ENCODE assay signal across 16 cellular contexts in the genomic region with DNA sequence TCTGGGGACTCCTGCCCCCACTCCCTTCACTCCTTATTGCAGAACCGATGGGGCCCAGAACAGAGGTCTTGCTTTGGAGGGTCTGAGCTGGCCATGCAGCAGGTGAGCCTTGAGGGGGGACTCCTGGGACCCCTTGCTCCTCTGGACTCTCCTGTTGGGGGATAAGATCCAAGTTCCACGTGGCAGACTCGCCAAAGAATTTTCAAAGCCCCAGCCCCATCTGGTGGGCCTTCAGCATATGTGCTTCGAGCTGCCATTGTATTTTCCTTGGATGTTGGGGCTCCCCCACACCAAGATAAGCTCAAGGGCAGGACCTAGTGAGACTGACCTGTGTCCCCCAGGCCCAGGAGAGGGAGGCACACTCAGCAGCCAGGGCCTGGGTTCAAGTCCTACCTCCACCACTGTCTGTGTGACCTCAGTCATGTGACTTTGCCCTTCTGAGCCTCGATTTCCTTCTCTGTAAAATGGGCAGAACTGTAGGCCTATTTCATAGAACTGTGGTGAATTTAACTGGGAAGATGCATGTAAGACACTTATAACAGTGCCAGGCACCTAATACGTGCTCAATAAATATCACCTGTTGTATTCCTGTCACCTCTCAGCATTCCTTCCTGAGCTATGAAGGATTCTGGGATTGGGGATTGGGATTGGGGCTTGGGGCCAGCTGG.
DNase-seq lines count a peak whose midpoint lies in the region; ATAC-seq, FAIRE-seq and TF ChIP-seq lines count a peak whose summit lies in the region.
"Had no signal": no experiment of that assay in that cellular context is flagged by ENCODE, and none has a peak within 500 bp of the region (broad histone marks: within the 10 kb centered on the region; RNA-seq: fewer than 3 reads in every experiment).

No MANE protein-coding gene starts in this region.

- peaks cover 0 to 13% (median 0%) of the 10 kb centered on the region in 11 experiments; a peak in 2 of 22 replicates for H4K20me1 ChIP-seq in BLaER1 treated with 17β-estradiol and CSF1 and Interleukin-3, amounts not matched to agents 10 nM and 100 nM
- H4K20me1 ChIP-seq in KMS-11 (ENCODE audit: insufficient read depth) = no peaks in the 10 kb centered on the region
- H4K20me1 ChIP-seq in H1 (replicated peaks in 1 of 2; ENCODE audit: control insufficient read depth in 1 of 2, insufficient read depth in 2 of 2, low read length in 2 of 2) = no peaks in the 10 kb centered on the region

- no peak overlapping the region for H4K5ac ChIP-seq in H1 (ENCODE audit: insufficient read length, low read depth, low read length)

- peak overlapping the region in 1 of 11 experiments; percentile 70; a peak in 2 of 22 replicates for H3K9ac ChIP-seq in BLaER1 treated with 17β-estradiol and CSF1 and Interleukin-3, amounts not matched to agents 10 nM and 100 nM
- H3K9ac ChIP-seq in KMS-11 (no peak overlapping the region), H1 (replicated peaks in 1 of 4; ENCODE audit: extremely low read depth in 1 of 4, low read depth in 3 of 4, low read length in 3 of 4) (no peak overlapping the region)

- H3K23me2 ChIP-seq in H1 (ENCODE audit: low read depth, low read length) = no peaks in the 10 kb centered on the region

- peak; percentile 42 to 65 for TF ChIP-seq RAD21 in H1 (IDR thresholded peaks at IDR 0.05 in 1 of 2, conservative IDR thresholded peaks at IDR 0.05 in 1 of 2; ENCODE audit: low read depth in 2 of 2, low read length in 2 of 2)

- no peaks in the 10 kb centered on the region for H3K4me1 Mint-ChIP-seq in stimulated activated effector memory CD8-positive, alpha-beta T cell treated with anti-CD3 and anti-CD28 coated beads, Interleukin-12 subunit alpha, Interleukin-12 subunit beta, amount 100 ng/mL, for 72 hours
- H3K4me1 Mint-ChIP-seq: CD4-positive, alpha-beta memory T cell had no signal

- DNase-seq in H1 (ENCODE audit: low read depth in 1 of 2, low spot score in 2 of 2) (no peak), NK-92 (lab: John Stamatoyannopoulos, UW; ENCODE audit: unreplicated experiment) (no peak), AG08395 (ENCODE audit: low spot score) (no peak)
- no peak for DNase-seq in stimulated activated effector memory CD8-positive, alpha-beta T cell treated with anti-CD3 and anti-CD28 coated beads, Interleukin-12 subunit alpha, Interleukin-12 subunit beta, amount 100 ng/mL, for 72 hours (ENCODE audit: low spot score in 2 of 2)
- DNase-seq: ACHN; CD4-positive, alpha-beta memory T cell; NCI-H1930; NCI-H2171 treated with DMSO at 0.1 percent for 48 hours; NCI-H446 treated with DMSO at 0.1 percent for 48 hours; PC-9 had no signal

- CTCF ChIA-PET in H1 (lab: Charles Lee; ENCODE audit: partially characterized antibody) = interaction anchor here (0.8 to 5.5 kb wide), 25 partner anchors 9 to 216 kb away, joined by 3 to 23 read pairs (median 4); partner anchors contain the start of gene VEGFA

- H3K14ac ChIP-seq in H1 (ENCODE audit: insufficient read length) = no peak overlapping the region

- no peak overlapping the region for H2BK120ac ChIP-seq in H1 (replicated peaks; ENCODE audit: low read depth, low read length)

- H2AFZ ChIP-seq in KMS-11 (ENCODE audit: low read depth) (no peak overlapping the region), H1 (ENCODE audit: low read length) (no peak overlapping the region)
- H2AFZ ChIP-seq: PC-9 had no signal

- no peak overlapping the region for H2BK5ac ChIP-seq in H1 (ENCODE audit: low read depth, low read length)

- TF ChIP-seq CTCF in KMS-11 (conservative IDR thresholded peaks at IDR 0.05; ENCODE audit: low read depth, low read length) (no peak), H1 (IDR thresholded peaks at IDR 0.05; ENCODE audit: control extremely low read depth in 1 of 3, insufficient read depth in 1 of 3, low read depth in 1 of 3, low read length in 3 of 3) (peak in 2 of 3 experiments; percentile 20 to 39; a peak in 3 of 4 replicates)

- H3K36me3 Mint-ChIP-seq in stimulated activated effector memory CD8-positive, alpha-beta T cell treated with anti-CD3 and anti-CD28 coated beads, Interleukin-12 subunit alpha, Interleukin-12 subunit beta, amount 100 ng/mL, for 72 hours = no peaks in the 10 kb centered on the region
- H3K36me3 Mint-ChIP-seq: CD4-positive, alpha-beta memory T cell; IgD-negative memory B cell had no signal

- H2BK15ac ChIP-seq in H1 (ENCODE audit: low read length) = no peak overlapping the region

- no peak overlapping the region for H3K4ac ChIP-seq in H1 (replicated peaks; ENCODE audit: insufficient read length, low read depth, low read length)

- no peaks in the 10 kb centered on the region for H3K9me3 Mint-ChIP-seq in stimulated activated effector memory CD8-positive, alpha-beta T cell treated with anti-CD3 and anti-CD28 coated beads, Interleukin-12 subunit alpha, Interleukin-12 subunit beta, amount 100 ng/mL, for 72 hours

- no peak overlapping the region for H3K23ac ChIP-seq in H1 (ENCODE audit: insufficient read length)

- no peak overlapping the region for H2BK12ac ChIP-seq in H1 (ENCODE audit: low read depth, low read length)

- H3K4me3 Mint-ChIP-seq in stimulated activated effector memory CD8-positive, alpha-beta T cell treated with anti-CD3 and anti-CD28 coated beads, Interleukin-12 subunit alpha, Interleukin-12 subunit beta, amount 100 ng/mL, for 72 hours = no peak overlapping the region
- H3K4me3 Mint-ChIP-seq: CD4-positive, alpha-beta memory T cell; IgD-negative memory B cell had no signal

- POLR2A ChIA-PET in H1 (lab: Charles Lee; ENCODE audit: partially characterized antibody) = interaction anchor here (0.6 to 1.5 kb wide), 3 partner anchors 16 to 170 kb away, joined by 3 read pairs; no protein-coding TSS in a partner anchor

- no peak for TF ChIP-seq EP300 in H1 (IDR thresholded peaks at IDR 0.05; ENCODE audit: borderline replicate concordance in 1 of 2, low read depth in 2 of 2, low read length in 2 of 2)

- peak overlapping the region; percentile 61 to 90 (median 79); a peak in 18 of 22 replicates for H3K4me2 ChIP-seq in BLaER1 treated with 17β-estradiol and CSF1 and Interleukin-3, amounts not matched to agents 10 nM and 100 nM
- peak overlapping the region; percentile 34; the same call in 1 of the 2 replicates for H3K4me2 ChIP-seq in KMS-11
- H3K4me2 ChIP-seq in H1 (ENCODE audit: insufficient read depth in 1 of 2, low read depth in 2 of 2, low read length in 2 of 2) = no peak overlapping the region
- H3K4me2 ChIP-seq: PC-9 had no signal

- peak overlapping the region; percentile 32 for H3K27ac Mint-ChIP-seq in stimulated activated effector memory CD8-positive, alpha-beta T cell treated with anti-CD3 and anti-CD28 coated beads, Interleukin-12 subunit alpha, Interleukin-12 subunit beta, amount 100 ng/mL, for 72 hours
- H3K27ac Mint-ChIP-seq: CD4-positive, alpha-beta memory T cell had no signal

- FAIRE-seq in H1 (lab: Jason Lieb, UNC) = no peak
- FAIRE-seq: GM12892, H54 had no signal

- H2BK20ac ChIP-seq in H1 (ENCODE audit: low read length) = no peak overlapping the region

- no peaks in the 10 kb centered on the region for H3K79me1 ChIP-seq in H1 (ENCODE audit: low read depth, low read length)

- TF ChIP-seq POLR2A in H1 (IDR thresholded peaks at IDR 0.05; ENCODE audit: control extremely low read depth in 1 of 2, low read depth in 2 of 2, low read length in 2 of 2) = no peak

- H3K4me3 ChIP-seq in BLaER1 treated with 17β-estradiol and CSF1 and Interleukin-3, amounts not matched to agents 10 nM and 100 nM = no peak overlapping the region
- H3K4me3 ChIP-seq in KMS-11 (IDR thresholded peaks at IDR 0.05; ENCODE audit: insufficient read depth, low read depth, low read length) (no peak overlapping the region), H1 (ENCODE audit: extremely low read depth in 1 of 4, insufficient read depth in 2 of 4, low read depth in 3 of 4, low read length in 4 of 4) (no peak overlapping the region)
- H3K4me3 ChIP-seq: PC-9 had no signal

- WGBS in H1 (ENCODE audit: extremely low coverage in 1 of 2, insufficient coverage in 1 of 2, insufficient read length in 1 of 2, insufficient replicate concordance in 2 of 2, low coverage in 1 of 2, low lambda C conversion rate in 2 of 2, missing lambda C conversion rate in 1 of 2), 2 experiments = 94% methylated on average over 5 of the region's 6 CpGs; no CpG with 5 or more reads in 1 of the 2 experiments

- H3K27me3 ChIP-seq in BLaER1 treated with 17β-estradiol and CSF1 and Interleukin-3, amounts not matched to agents 10 nM and 100 nM = no peaks in the 10 kb centered on the region
- H3K27me3 ChIP-seq in KMS-11 (ENCODE audit: insufficient read depth, low read depth) = no peaks in the 10 kb centered on the region
- peaks cover 0 to 3% (median under 1%) of the 10 kb centered on the region in 4 experiments; a peak in 2 of 7 replicates for H3K27me3 ChIP-seq in H1 (replicated peaks in 1 of 4; ENCODE audit: control insufficient read depth in 3 of 4, extremely low read depth in 1 of 4, insufficient read depth in 3 of 4, low read length in 3 of 4)

- no peak overlapping the region for H4K8ac ChIP-seq in H1 (ENCODE audit: extremely low read depth, insufficient read depth, low read length)

- H3K56ac ChIP-seq in H1 (replicated peaks; ENCODE audit: insufficient read length, low read depth, low read length) = no peak overlapping the region

- peak overlapping the region in 5 of 11 experiments; percentile 58 to 79 (median 74); a peak in 5 of 22 replicates for H3K27ac ChIP-seq in BLaER1 treated with 17β-estradiol and CSF1 and Interleukin-3, amounts not matched to agents 10 nM and 100 nM
- H3K27ac ChIP-seq in KMS-11 (no peak overlapping the region), H1 (ENCODE audit: low read depth, low read length) (no peak overlapping the region)
- H3K27ac ChIP-seq: PC-9 had no signal

- no peak overlapping the region for H4K91ac ChIP-seq in H1 (replicated peaks; ENCODE audit: insufficient read length, low read length)

- H3K18ac ChIP-seq in H1 (ENCODE audit: extremely low read depth, low read length) = no peak overlapping the region

- no peak for ATAC-seq in stimulated activated effector memory CD8-positive, alpha-beta T cell treated with anti-CD3 and anti-CD28 coated beads, Interleukin-12 subunit alpha, Interleukin-12 subunit beta, amount 100 ng/mL, for 72 hours
- ATAC-seq in HG03469 (IDR thresholded peaks at IDR 0.05; ENCODE audit: unreplicated experiment) = no peak

- H3K9me3 ChIP-seq in BLaER1 treated with 17β-estradiol and CSF1 and Interleukin-3, amounts not matched to agents 10 nM and 100 nM (replicated peaks in 1 of 11) = no peaks in the 10 kb centered on the region
- no peaks in the 10 kb centered on the region for H3K9me3 ChIP-seq in H1 (ENCODE audit: insufficient read depth in 2 of 2, low read depth in 1 of 2, low read length in 1 of 2)

- H3K36me3 ChIP-seq in BLaER1 treated with 17β-estradiol and CSF1 and Interleukin-3, amounts not matched to agents 10 nM and 100 nM = no peaks in the 10 kb centered on the region
- H3K36me3 ChIP-seq in KMS-11 (ENCODE audit: insufficient read depth) = no peaks in the 10 kb centered on the region
- no peaks in the 10 kb centered on the region for H3K36me3 ChIP-seq in H1 (ENCODE audit: control insufficient read depth in 2 of 4, insufficient read depth in 4 of 4, low read length in 3 of 4)

- peaks cover 44 to 59% (median 54%) of the 10 kb centered on the region in 10 experiments for H3K4me1 ChIP-seq in BLaER1 treated with 17β-estradiol and CSF1 and Interleukin-3, amounts not matched to agents 10 nM and 100 nM
- H3K4me1 ChIP-seq in KMS-11 (ENCODE audit: low read depth, poor library complexity, severe bottlenecking) (peaks cover 17% of the 10 kb centered on the region), H1 (replicated peaks in 1 of 4; ENCODE audit: control insufficient read depth in 3 of 4, insufficient read depth in 4 of 4, low read length in 3 of 4) (peaks cover 0 to 5% (median under 1%) of the 10 kb centered on the region in 4 experiments; a peak in 3 of 7 replicates)

- H2AK5ac ChIP-seq in H1 (ENCODE audit: low read depth, low read length) = no peak overlapping the region

- H3K79me2 ChIP-seq in KMS-11 (ENCODE audit: insufficient read depth, low read depth) (no peaks in the 10 kb centered on the region), H1 (ENCODE audit: control insufficient read depth in 1 of 2, insufficient read depth in 2 of 2, low read length in 2 of 2) (no peaks in the 10 kb centered on the region)

Comparison
In these comparisons a context has a peak if more than half of its experiments do, and no peak if none do; other contexts are left out.
1. H3K4me2 ChIP-seq: peak in BLaER1 treated with 17β-estradiol and CSF1 and Interleukin-3, amounts not matched to agents 10 nM and 100 nM (11 of 11) and KMS-11 (single experiment); none in H1 (0 of 2).